In genomic region chr4:83371936-83372335, GRCh38 we compare ENCODE assay signal across 27 cellular contexts. TPM values are rescaled to one million over a fixed set of nuclear protein-coding genes. Genes with fewer than 3 reads are reported as not detected.
DNase-seq lines count a peak whose midpoint lies in the region; ATAC-seq, FAIRE-seq and TF ChIP-seq lines count a peak whose summit lies in the region.
"Had no signal": no experiment of that assay in that cellular context is flagged by ENCODE, and none has a peak within 500 bp of the region (broad histone marks: within the 10 kb centered on the region; RNA-seq: fewer than 3 reads in every experiment).

No MANE protein-coding gene starts in this region.

- BruUV-seq in OCI-LY7 (replicated peaks; lab: Mats Ljungman, UMichigan) (no TSS peak), Caco-2 (replicated peaks; lab: Mats Ljungman, UMichigan) (no TSS peak)

- TF ChIP-seq CTCF in epithelial cell of proximal tubule (conservative IDR thresholded peaks at IDR 0.05; ENCODE audit: low read depth, low read length) (no peak), kidney (IDR thresholded peaks at IDR 0.05; ENCODE audit: borderline replicate concordance, extremely low read depth, insufficient read depth) (no peak), nephron (IDR thresholded peaks at IDR 0.05; ENCODE audit: unreplicated experiment in 3 of 3) (no peak), GM23338 (conservative IDR thresholded peaks at IDR 0.05; ENCODE audit: low read depth in 2 of 2) (no peak), OCI-LY7 (conservative IDR thresholded peaks at IDR 0.05; ENCODE audit: low read length) (no peak), Caco-2 (IDR thresholded peaks at IDR 0.05; ENCODE audit: insufficient read depth in 1 of 2, low read depth in 1 of 2, low read length in 1 of 2, severe bottlenecking in 1 of 2, unreplicated experiment in 1 of 2) (no peak)

- H3K4me1 Mint-ChIP-seq in nephron: no peaks in the 10 kb centered on the region
- H3K4me1 Mint-ChIP-seq in GM23338: no peaks in the 10 kb centered on the region
- no peaks in the 10 kb centered on the region for H3K4me1 Mint-ChIP-seq in Caco-2 (ENCODE audit: low read depth, unreplicated experiment)
- H3K4me1 Mint-ChIP-seq: CD8-positive, alpha-beta memory T cell had no signal

- H3K4me3 ChIP-seq in HUES48 (ENCODE audit: low read depth, low read length) (no peak overlapping the region), epithelial cell of proximal tubule (ENCODE audit: low read depth, low read length) (no peak overlapping the region), kidney (ENCODE audit: low read length in 2 of 2) (no peak overlapping the region), GM23338 (no peak overlapping the region), OCI-LY7 (ENCODE audit: low read depth, low read length, poor library complexity, severe bottlenecking) (no peak overlapping the region), Caco-2 (ENCODE audit: low read depth, low read length) (no peak overlapping the region)
- H3K4me3 ChIP-seq: A549; BLaER1 treated with 17β-estradiol and CSF1 and Interleukin-3, amounts not matched to agents 10 nM and 100 nM; HAP-1 had no signal

- H3K27me3 Mint-ChIP-seq in nephron (ENCODE audit: low read depth): no peaks in the 10 kb centered on the region
- H3K27me3 Mint-ChIP-seq in GM23338 (ENCODE audit: insufficient read depth, low read depth, poor library complexity): peaks cover 9% of the 10 kb centered on the region
- no peaks in the 10 kb centered on the region for H3K27me3 Mint-ChIP-seq in Caco-2 (ENCODE audit: insufficient read depth, unreplicated experiment)
- H3K27me3 Mint-ChIP-seq: CD4-positive, alpha-beta T cell had no signal

- no peaks in the 10 kb centered on the region for H3F3A ChIP-seq in GM23338 (replicated peaks; ENCODE audit: low read depth)

- H3K4me2 ChIP-seq in GM23338: no peak overlapping the region
- H3K4me2 ChIP-seq in OCI-LY7 (ENCODE audit: low read length): no peak overlapping the region
- H3K4me2 ChIP-seq: A549 had no signal

- H3K9me2 ChIP-seq in GM23338 (ENCODE audit: insufficient read depth): no peaks in the 10 kb centered on the region
- no peaks in the 10 kb centered on the region for H3K9me2 ChIP-seq in OCI-LY7 (ENCODE audit: insufficient read depth, low read length)

- ATAC-seq in GM23338: no peak
- ATAC-seq: A549 had no signal

- no peaks in the 10 kb centered on the region for H3K36me3 ChIP-seq in HUES48 (ENCODE audit: control insufficient read depth, insufficient read depth, low read length)
- no peaks in the 10 kb centered on the region for H3K36me3 ChIP-seq in kidney (ENCODE audit: control insufficient read depth in 1 of 2, insufficient read depth in 2 of 2, low read length in 2 of 2)
- H3K36me3 ChIP-seq in GM23338 (ENCODE audit: insufficient read depth): no peaks in the 10 kb centered on the region
- no peaks in the 10 kb centered on the region for H3K36me3 ChIP-seq in OCI-LY7 (ENCODE audit: insufficient read depth, low read length)
- no peaks in the 10 kb centered on the region for H3K36me3 ChIP-seq in Caco-2 (ENCODE audit: control insufficient read depth, insufficient read depth, low read length)
- H3K36me3 ChIP-seq: BE2C, HAP-1 had no signal

- peak; percentile 76 for DNase-seq in epithelial cell of proximal tubule (ENCODE audit: low read depth)
- no peak for DNase-seq in kidney
- no peak for DNase-seq in GM23338 (ENCODE audit: low spot score)
- no peak for DNase-seq in OCI-LY7 (ENCODE audit: low spot score)
- no peak for DNase-seq in foreskin melanocyte
- no peak for DNase-seq in Caco-2
- DNase-seq: 8988T; ACHN; AML-193; BE2C; Calu3; CD4-positive, alpha-beta T cell; CD8-positive, alpha-beta memory T cell; DMS53; DMS79 treated with DMSO at 0.1 percent for 48 hours; GF-D8; GOT3; HFFc6 had no signal

- H3K9me3 ChIP-seq in HUES48 (ENCODE audit: control insufficient read depth, insufficient read depth, low read length) (no peaks in the 10 kb centered on the region), kidney (ENCODE audit: control insufficient read depth in 1 of 2, low read length in 2 of 2) (no peaks in the 10 kb centered on the region), OCI-LY7 (ENCODE audit: low read length) (no peaks in the 10 kb centered on the region), Caco-2 (no peaks in the 10 kb centered on the region)
- H3K9me3 ChIP-seq: A549, BE2C had no signal

- H4K20me1 ChIP-seq in GM23338 (replicated peaks; ENCODE audit: insufficient read depth) (no peaks in the 10 kb centered on the region), OCI-LY7 (ENCODE audit: insufficient read depth, low read length) (no peaks in the 10 kb centered on the region)
- H4K20me1 ChIP-seq: BLaER1 treated with 17β-estradiol and CSF1 and Interleukin-3, amounts not matched to agents 10 nM and 100 nM had no signal

- H3K4me3 Mint-ChIP-seq in nephron: no peak overlapping the region
- H3K4me3 Mint-ChIP-seq in GM23338: no peak overlapping the region
- H3K4me3 Mint-ChIP-seq in Caco-2 (ENCODE audit: unreplicated experiment): no peak overlapping the region
- H3K4me3 Mint-ChIP-seq: CD14-positive monocyte; CD4-positive, alpha-beta T cell; CD8-positive, alpha-beta memory T cell; HFFc6 had no signal

- H3K9me3 Mint-ChIP-seq in nephron: peaks cover 9% of the 10 kb centered on the region
- H3K9me3 Mint-ChIP-seq in GM23338: peaks cover 8% of the 10 kb centered on the region
- H3K9me3 Mint-ChIP-seq in Caco-2 (ENCODE audit: unreplicated experiment): peaks cover 14% of the 10 kb centered on the region
- H3K9me3 Mint-ChIP-seq: CD4-positive, alpha-beta T cell; HFFc6 had no signal

- CTCF ChIA-PET in OCI-LY7 (lab: Charles Lee; ENCODE audit: unreplicated experiment) (no interaction called here), Caco-2 (lab: Charles Lee) (interaction anchor here (0.6 kb wide), 1 partner anchor 87 kb away, joined by 7 read pairs; the partner anchor contains the start of gene COQ2)

- POLR2A ChIA-PET in OCI-LY7 (lab: Charles Lee) (interaction anchor here (0.6 to 1.7 kb wide), 8 partner anchors 12 to 349 kb away, joined by 3 to 5 read pairs (median 4); no protein-coding TSS in a partner anchor), Caco-2 (lab: Charles Lee) (no interaction called here)

- intact Hi-C loops in kidney (cut with DNase I) (no loop called here), OCI-LY7 (cut with micrococcal nuclease; ENCODE audit: unreplicated experiment) (no loop called here), Caco-2 (cut with micrococcal nuclease; ENCODE audit: unreplicated experiment) (loop anchor here (2.0 kb wide), 1 partner anchor 269 kb away; no protein-coding TSS in a partner anchor)

- H3K4me1 ChIP-seq in HUES48 (ENCODE audit: control insufficient read depth, insufficient read depth, low read length): no peaks in the 10 kb centered on the region
- H3K4me1 ChIP-seq in kidney (ENCODE audit: control insufficient read depth in 1 of 2, insufficient read depth in 1 of 2, low read depth in 1 of 2, low read length in 2 of 2): peaks cover 0 to 8% of the 10 kb centered on the region in 2 donors
- H3K4me1 ChIP-seq in GM23338 (ENCODE audit: insufficient read depth): no peaks in the 10 kb centered on the region
- H3K4me1 ChIP-seq in OCI-LY7 (ENCODE audit: insufficient read depth, low read length, poor library complexity, severe bottlenecking): peaks cover 10% of the 10 kb centered on the region
- no peaks in the 10 kb centered on the region; the same call in 1 of the 2 replicates for H3K4me1 ChIP-seq in Caco-2
- H3K4me1 ChIP-seq: A549, BE2C, HAP-1 had no signal

- H3K36me3 Mint-ChIP-seq in nephron (ENCODE audit: low read depth) (no peaks in the 10 kb centered on the region), GM23338 (ENCODE audit: low read depth) (peaks cover 6% of the 10 kb centered on the region; the same call in 2 of the 3 replicates), Caco-2 (ENCODE audit: insufficient read depth, unreplicated experiment) (no peaks in the 10 kb centered on the region)

- H3K27me3 ChIP-seq in HUES48 (ENCODE audit: control insufficient read depth, insufficient read depth, low read length) (no peaks in the 10 kb centered on the region), GM23338 (ENCODE audit: insufficient read depth) (no peaks in the 10 kb centered on the region), Caco-2 (replicated peaks; ENCODE audit: control insufficient read depth, insufficient read depth, low read length) (no peaks in the 10 kb centered on the region)
- H3K27me3 ChIP-seq: BE2C; BLaER1 treated with 17β-estradiol and CSF1 and Interleukin-3, amounts not matched to agents 10 nM and 100 nM had no signal

- H3K27ac ChIP-seq in HUES48 (ENCODE audit: low read depth, low read length) (peak overlapping the region; percentile 32), kidney (ENCODE audit: low read depth in 2 of 2, low read length in 2 of 2) (no peak overlapping the region), GM23338 (ENCODE audit: low read depth) (no peak overlapping the region), OCI-LY7 (ENCODE audit: low read depth, low read length, poor library complexity, severe bottlenecking) (no peak overlapping the region)
- H3K27ac ChIP-seq: A549 had no signal

- H2AFZ ChIP-seq in GM23338 (no peak overlapping the region), OCI-LY7 (ENCODE audit: low read length) (no peak overlapping the region)

- H3K9ac ChIP-seq in HUES48 (ENCODE audit: low read depth, low read length): no peak overlapping the region
- H3K9ac ChIP-seq in kidney (ENCODE audit: low read length in 2 of 2): no peak overlapping the region

- peak; percentile 8 for FAIRE-seq in kidney (lab: Jason Lieb, UNC)
- FAIRE-seq: A549, GM12891, GM19239, H54 had no signal

- H3K27ac Mint-ChIP-seq in nephron (peak overlapping the region; percentile 23 to 33 (median 31)), GM23338 (no peak overlapping the region), Caco-2 (ENCODE audit: unreplicated experiment) (no peak overlapping the region)
- H3K27ac Mint-ChIP-seq: CD4-positive, alpha-beta T cell; CD8-positive, alpha-beta memory T cell; HFFc6 had no signal

- H3K79me2 ChIP-seq in GM23338 (replicated peaks; ENCODE audit: insufficient read depth) (no peaks in the 10 kb centered on the region), OCI-LY7 (ENCODE audit: insufficient read depth, low read depth, low read length) (no peaks in the 10 kb centered on the region)

TF ChIP-seq in GM23338, 12 proteins besides CTCF, POLR2A, EP300 and RAD21 (continues in another document):
- TF ChIP-seq NANOG (IDR thresholded peaks at IDR 0.05; ENCODE audit: borderline replicate concordance): no peak
- TF ChIP-seq POLR2AphosphoS5 (IDR thresholded peaks at IDR 0.05; ENCODE audit: low read depth): no peak
- no peak for TF ChIP-seq ZNF331 (CRISPR knock-in tag; IDR thresholded peaks at IDR 0.05; ENCODE audit: low read depth)

RNA-seq across cellular contexts. Expression of gene HPSE, which starts 37.3 kb away (rescaled TPM):
- total RNA-seq in epithelial cell of proximal tubule (0.69 and 3.8 TPM in 2 replicates), kidney (6.8 TPM), OCI-LY7 (2022) (2.4 and 3.0 TPM in 2 replicates), Caco-2 (2022) (3.1 and 3.9 TPM in 2 replicates)
- polyA plus RNA-seq in kidney (ENCODE audit: insufficient read depth, low read depth, low replicate concordance) (1.9 TPM), GM23338 (2016; fragmentation: Nextera tagmentation; extraction: Ambion mirVana) (1.8 and 2.2 TPM in 2 replicates)
- total RNA-seq in GM23338 (2014; rRNA removed; shearing (Covaris generic)): 2.9 and 3.0 TPM in 2 replicates
- total RNA-seq in OCI-LY7 (2014; rRNA removed; shearing (Covaris generic)): 1.8 and 3.1 TPM in 2 replicates

Comparison
In these comparisons a context has a peak if more than half of its experiments do, and no peak if none do; other contexts are left out.
1. H3K27ac Mint-ChIP-seq: peak in nephron (3 of 3); none in GM23338 (single experiment) and Caco-2 (single experiment).